Comparison of ENCODE assay signal across 14 cellular contexts in the genomic region with DNA sequence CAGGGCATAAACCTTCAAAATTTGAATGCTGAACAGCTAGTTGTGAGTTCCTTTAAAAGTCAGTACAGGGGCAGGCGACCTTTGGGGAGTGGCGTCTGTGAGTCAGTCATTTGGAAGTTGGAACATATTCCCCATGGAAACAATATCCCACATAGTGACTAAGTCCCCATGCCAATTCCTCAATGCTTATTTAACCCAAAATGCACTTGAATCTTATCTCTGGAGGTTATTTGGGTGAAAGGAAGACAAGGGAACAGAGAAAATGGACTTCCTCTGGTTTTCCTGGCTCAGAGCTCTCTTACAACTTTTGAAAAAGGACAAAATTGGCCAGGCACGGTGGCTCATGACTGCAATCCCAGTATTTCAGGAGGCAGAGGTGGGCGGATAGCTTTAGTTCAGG.
A peak's percentile ranks its signal among the peaks of the same experiment; 100 is the strongest.
DNase-seq lines count a peak whose midpoint lies in the region; ATAC-seq and TF ChIP-seq lines count a peak whose summit lies in the region.
"Had no signal": no experiment of that assay in that cellular context is flagged by ENCODE, and none has a peak within 500 bp of the region (broad histone marks: within the 10 kb centered on the region; RNA-seq: fewer than 3 reads in every experiment).

No MANE protein-coding gene starts in this region.

- in situ Hi-C loops in astrocyte of the spinal cord (cut with HindIII; ENCODE audit: low sequenced_read_pairs), result no loop called here

- H3K4me3 ChIP-seq in astrocyte of the spinal cord (ENCODE audit: low read depth, low read length) (no peak overlapping the region), right cardiac atrium (ENCODE audit: low read length) (no peak overlapping the region), aorta (ENCODE audit: low read length in 2 of 2) (no peak overlapping the region)

- H3K9me3 ChIP-seq in right cardiac atrium (ENCODE audit: control insufficient read depth, low read length), result no peaks in the 10 kb centered on the region
- no peaks in the 10 kb centered on the region for H3K9me3 ChIP-seq in aorta (ENCODE audit: control insufficient read depth, low read length)

- H3K27ac ChIP-seq in right cardiac atrium (ENCODE audit: low read length) (no peak overlapping the region), aorta (ENCODE audit: low read depth in 1 of 2, low read length in 2 of 2) (peak overlapping the region in 1 of 2 donors; percentile 61)

- H3K27me3 ChIP-seq in right cardiac atrium (ENCODE audit: control insufficient read depth, insufficient read depth) (no peaks in the 10 kb centered on the region), aorta (ENCODE audit: control insufficient read depth in 1 of 2, insufficient read depth in 2 of 2, low read length in 1 of 2) (no peaks in the 10 kb centered on the region)

- 43% methylated on average over 4 of the region's 4 CpGs for WGBS in right cardiac atrium
- 4 to 11% methylated on average over 4 of the region's 4 CpGs for WGBS in aorta, 2 donors

- peaks cover 2% of the 10 kb centered on the region for H3K4me1 ChIP-seq in right cardiac atrium (ENCODE audit: control insufficient read depth, insufficient read depth, low read length)
- peaks cover 2 to 6% of the 10 kb centered on the region in 2 donors for H3K4me1 ChIP-seq in aorta (ENCODE audit: control insufficient read depth in 1 of 2, insufficient read depth in 2 of 2, low read length in 2 of 2)

- no peak for TF ChIP-seq CTCF in astrocyte of the spinal cord (IDR thresholded peaks at IDR 0.05; ENCODE audit: low read depth, low read length)

- ATAC-seq in Right ventricle myocardium inferior, result peak; percentile 50
- ATAC-seq in right cardiac atrium, result peak; percentile 74 to 96
- peak; percentile 41 for ATAC-seq in aorta (ENCODE audit: low FRiP score)
- ATAC-seq: activated CD8-positive, alpha-beta T cell treated with anti-CD3 and anti-CD28 coated beads for 36 hours; activated naive CD4-positive, alpha-beta T cell treated with anti-CD3 and anti-CD28 coated beads, Interleukin-2, amount 50 U/mL, for 72 hours had no signal

- DNase-seq in Right ventricle myocardium inferior (ENCODE audit: missing footprints) (no peak), cardiac septum (ENCODE audit: low spot score) (no peak), astrocyte of the spinal cord (ENCODE audit: low read depth, low spot score) (peak; percentile 72), right cardiac atrium (peak; percentile 42 to 73 (median 62)), aorta (no peak), NCI-H345 treated with DMSO at 0.1 percent for 48 hours (lab: John Stamatoyannopoulos, UW; ENCODE audit: unreplicated experiment) (no peak), germinal center (ENCODE audit: low spot score) (no peak)
- DNase-seq in stimulated activated CD4-positive, alpha-beta T cell treated with anti-CD3 and anti-CD28 coated beads, Interleukin-2, amount 100 ng/mL, for 48 hours, result no peak
- DNase-seq: activated CD8-positive, alpha-beta T cell treated with anti-CD3 and anti-CD28 coated beads for 36 hours; DMS79 treated with DMSO at 0.1 percent for 48 hours; effector CD8-positive, alpha-beta T cell; NCI-H146; T-helper 1 cell had no signal

- no peaks in the 10 kb centered on the region for H3K36me3 ChIP-seq in aorta (ENCODE audit: control insufficient read depth in 1 of 2, insufficient read depth in 2 of 2, low read length in 1 of 2)

- intact Hi-C loops in Right ventricle myocardium inferior (cut with DNase I) (no loop called here), cardiac septum (cut with DNase I) (no loop called here), right cardiac atrium (cut with DNase I) (no loop called here), aorta (cut with DNase I) (no loop called here)

Comparison
In these comparisons a context has a peak if more than half of its experiments do, and no peak if none do; other contexts are left out.
1. DNase-seq: peak in astrocyte of the spinal cord (single experiment) and right cardiac atrium (3 of 3); none in Right ventricle myocardium inferior (single experiment), cardiac septum (single experiment), aorta (0 of 2), NCI-H345 treated with DMSO at 0.1 percent for 48 hours (single experiment), stimulated activated CD4-positive, alpha-beta T cell treated with anti-CD3 and anti-CD28 coated beads, Interleukin-2, amount 100 ng/mL, for 48 hours (0 of 2) and germinal center (single experiment).
2. Peak in every context shown above with its lines, with median percentiles within 50 percentile points of each other: ATAC-seq.